ENCODE assay signal across 9 cellular contexts in genomic region chr21:26171310-26172100, GRCh38. TPM values are rescaled to one million over a fixed set of nuclear protein-coding genes. Genes with fewer than 3 reads are reported as not detected.
DNase-seq lines count a peak whose midpoint lies in the region; ATAC-seq and TF ChIP-seq lines count a peak whose summit lies in the region.
"Had no signal": no experiment of that assay in that cellular context is flagged by ENCODE, and none has a peak within 500 bp of the region (broad histone marks: within the 10 kb centered on the region; RNA-seq: fewer than 3 reads in every experiment).

No MANE protein-coding gene starts in this region.

- H3K27me3 Mint-ChIP-seq in stimulated activated naive CD8-positive, alpha-beta T cell treated with anti-CD3 and anti-CD28 coated beads, Interleukin-15, Interleukin-2, amounts not matched to agents 100 ng/mL and 50 ng/mL, for 24 hours: peaks cover 6% of the 10 kb centered on the region

- H3K9me2 ChIP-seq in OCI-LY7 (ENCODE audit: insufficient read depth, low read length): no peaks in the 10 kb centered on the region

- H3K27ac ChIP-seq in cingulate gyrus (ENCODE audit: low read depth, low read length) (peak overlapping the region; percentile 89), mucosa of rectum (ENCODE audit: low read depth in 2 of 2, low read length in 2 of 2) (no peak overlapping the region), aorta (ENCODE audit: low read depth in 1 of 2, low read length in 2 of 2) (no peak overlapping the region), OCI-LY7 (ENCODE audit: low read depth, low read length, poor library complexity, severe bottlenecking) (no peak overlapping the region)

- peaks cover 9 to 22% of the 10 kb centered on the region in 2 donors for H3K4me1 ChIP-seq in mucosa of rectum (ENCODE audit: control insufficient read depth in 2 of 2, insufficient read depth in 2 of 2, low read length in 2 of 2)
- no peaks in the 10 kb centered on the region for H3K4me1 ChIP-seq in aorta (ENCODE audit: control insufficient read depth in 1 of 2, insufficient read depth in 2 of 2, low read length in 2 of 2)
- no peaks in the 10 kb centered on the region for H3K4me1 ChIP-seq in OCI-LY7 (ENCODE audit: insufficient read depth, low read length, poor library complexity, severe bottlenecking)

- no peak overlapping the region for H3K4me2 ChIP-seq in OCI-LY7 (ENCODE audit: low read length)

- no peak overlapping the region for H3K27ac Mint-ChIP-seq in stimulated activated naive CD8-positive, alpha-beta T cell treated with anti-CD3 and anti-CD28 coated beads, Interleukin-15, Interleukin-2, amounts not matched to agents 100 ng/mL and 50 ng/mL, for 24 hours

- H3K36me3 Mint-ChIP-seq in stimulated activated naive CD8-positive, alpha-beta T cell treated with anti-CD3 and anti-CD28 coated beads, Interleukin-15, Interleukin-2, amounts not matched to agents 100 ng/mL and 50 ng/mL, for 24 hours (ENCODE audit: low read depth): no peaks in the 10 kb centered on the region

- peaks cover 20% of the 10 kb centered on the region for H3K4me1 Mint-ChIP-seq in stimulated activated naive CD8-positive, alpha-beta T cell treated with anti-CD3 and anti-CD28 coated beads, Interleukin-15, Interleukin-2, amounts not matched to agents 100 ng/mL and 50 ng/mL, for 24 hours (ENCODE audit: low read depth)

- no peak for ATAC-seq in stimulated activated naive CD8-positive, alpha-beta T cell treated with anti-CD3 and anti-CD28 coated beads, Interleukin-15, Interleukin-2, amounts not matched to agents 100 U/mL and 50 U/mL, for 24 hours
- ATAC-seq in aorta (ENCODE audit: low FRiP score) (no peak), GM19351 (IDR thresholded peaks at IDR 0.05; ENCODE audit: unreplicated experiment) (no peak), HG02571 (IDR thresholded peaks at IDR 0.05; ENCODE audit: unreplicated experiment) (no peak)

- H3K27me3 ChIP-seq in mucosa of rectum (ENCODE audit: control insufficient read depth in 2 of 2, insufficient read depth in 2 of 2, low read length in 2 of 2) (no peaks in the 10 kb centered on the region), aorta (ENCODE audit: control insufficient read depth in 1 of 2, insufficient read depth in 2 of 2, low read length in 1 of 2) (no peaks in the 10 kb centered on the region)

- POLR2A ChIA-PET in OCI-LY7 (lab: Charles Lee): interaction anchor here (0.6 kb wide), 1 partner anchor 298 kb away, joined by 3 read pairs; no protein-coding TSS in a partner anchor

- no peaks in the 10 kb centered on the region for H3K79me2 ChIP-seq in OCI-LY7 (ENCODE audit: insufficient read depth, low read depth, low read length)

- WGBS in aorta, 2 donors: 56 to 57% methylated on average over 17 of the region's 17 CpGs

- H3K36me3 ChIP-seq in mucosa of rectum (ENCODE audit: control insufficient read depth in 2 of 2, insufficient read depth in 2 of 2, low read length in 2 of 2): no peaks in the 10 kb centered on the region
- no peaks in the 10 kb centered on the region for H3K36me3 ChIP-seq in aorta (ENCODE audit: control insufficient read depth in 1 of 2, insufficient read depth in 2 of 2, low read length in 1 of 2)
- no peaks in the 10 kb centered on the region for H3K36me3 ChIP-seq in OCI-LY7 (ENCODE audit: insufficient read depth, low read length)

- H3K9me3 ChIP-seq in mucosa of rectum (ENCODE audit: control insufficient read depth in 2 of 2, low read length in 2 of 2): no peaks in the 10 kb centered on the region
- no peaks in the 10 kb centered on the region for H3K9me3 ChIP-seq in aorta (ENCODE audit: control insufficient read depth, low read length)
- no peaks in the 10 kb centered on the region for H3K9me3 ChIP-seq in OCI-LY7 (ENCODE audit: low read length)

- no peak for TF ChIP-seq CTCF in OCI-LY7 (conservative IDR thresholded peaks at IDR 0.05; ENCODE audit: low read length)

- no peaks in the 10 kb centered on the region for H4K20me1 ChIP-seq in OCI-LY7 (ENCODE audit: insufficient read depth, low read length)

- intact Hi-C loops in aorta (cut with DNase I): loop anchor here (5.0 kb wide), 2 partner anchors 274 to 289 kb away; no protein-coding TSS in a partner anchor
- intact Hi-C loops in OCI-LY7 (cut with micrococcal nuclease; ENCODE audit: unreplicated experiment): no loop called here

- H3K9ac ChIP-seq in mucosa of rectum (ENCODE audit: low read depth in 1 of 2, low read length in 2 of 2): peak overlapping the region; percentile 74 to 90

- no peak overlapping the region for H2AFZ ChIP-seq in OCI-LY7 (ENCODE audit: low read length)

- DNase-seq in stimulated activated naive CD8-positive, alpha-beta T cell treated with anti-CD3 and anti-CD28 coated beads, Interleukin-15, Interleukin-2, amounts not matched to agents 100 U/mL and 50 U/mL, for 24 hours: no peak
- DNase-seq in aorta (no peak), OCI-LY7 (ENCODE audit: low spot score) (no peak)
- DNase-seq: Karpas-422 had no signal

- H3K9me3 Mint-ChIP-seq in stimulated activated naive CD8-positive, alpha-beta T cell treated with anti-CD3 and anti-CD28 coated beads, Interleukin-15, Interleukin-2, amounts not matched to agents 100 ng/mL and 50 ng/mL, for 24 hours: no peaks in the 10 kb centered on the region

- H3K4me3 ChIP-seq in mucosa of rectum (ENCODE audit: low read length in 2 of 2) (peak overlapping the region; percentile 81 to 94), aorta (ENCODE audit: low read length in 2 of 2) (peak overlapping the region; percentile 90 to 93), OCI-LY7 (ENCODE audit: low read depth, low read length, poor library complexity, severe bottlenecking) (no peak overlapping the region)

- peak overlapping the region; percentile 88 for H3K4me3 Mint-ChIP-seq in stimulated activated naive CD8-positive, alpha-beta T cell treated with anti-CD3 and anti-CD28 coated beads, Interleukin-15, Interleukin-2, amounts not matched to agents 100 ng/mL and 50 ng/mL, for 24 hours

- BruUV-seq in OCI-LY7 (replicated peaks; lab: Mats Ljungman, UMichigan): no TSS peak

- CTCF ChIA-PET in OCI-LY7 (lab: Charles Lee; ENCODE audit: unreplicated experiment): no interaction called here

RNA-seq across cellular contexts. Expression of gene APP, which starts 0.9 kb away (rescaled TPM):
- total RNA-seq in aorta (100 to 1,000 TPM; 507 to 581 TPM), OCI-LY7 (2022) (0.55 TPM in 1 of 2 replicates, not detected in the other)
- 100 to 1,000 TPM; 149 to 235 TPM for polyA plus RNA-seq in aorta
- total RNA-seq in OCI-LY7 (2014; rRNA removed; shearing (Covaris generic)): not detected in 2 replicates

Comparison
In these comparisons a context has a peak if more than half of its experiments do, and no peak if none do; other contexts are left out.
1. RNA of gene APP, which starts 0.9 kb away (total RNA-seq): 507 to 581 TPM in aorta; 0.55 TPM in OCI-LY7; every median in the first group is over 100 times any median in the second.